24 cellular contexts compared by ENCODE assay signal in genomic region chr18:10689231-10689953, GRCh38.
"Had no signal": no experiment of that assay in that cellular context is flagged by ENCODE, and none has a peak within 500 bp of the region (broad histone marks: within the 10 kb centered on the region; RNA-seq: fewer than 3 reads in every experiment).

No MANE protein-coding gene starts in this region.

- ATAC-seq: activated CD4-positive, alpha-beta T cell treated with anti-CD3 and anti-CD28 coated beads for 36 hours; foreskin keratinocyte; right cardiac atrium had no signal

- H3K4me1 Mint-ChIP-seq: activated B cell treated with CpG ODN at 0.5 μM for 24 hours; activated CD4-positive, alpha-beta T cell treated with anti-CD3 and anti-CD28 coated beads for 36 hours; activated naive CD8-positive, alpha-beta T cell treated with anti-CD3 and anti-CD28 coated beads, Interleukin-2, amount 10 ng/mL, durations not matched to agents 7 days and 5 days; stimulated activated effector memory CD8-positive, alpha-beta T cell treated with anti-CD3 and anti-CD28 coated beads, Interleukin-12 subunit alpha, Interleukin-12 subunit beta, amount 100 ng/mL, for 72 hours had no signal

- H3K9me3 ChIP-seq: esophagus muscularis mucosa, left ventricle myocardium inferior, neutrophil, stomach, transverse colon, vagina had no signal

- DNase-seq: activated B cell treated with CpG ODN at 0.5 μM for 24 hours; activated CD4-positive, alpha-beta T cell treated with anti-CD3 and anti-CD28 coated beads for 36 hours; activated CD4-positive, alpha-beta T cell treated with anti-CD3 and anti-CD28 coated beads, Interleukin-2, amount 50 U/mL, for 48 hours; activated naive CD4-positive, alpha-beta T cell treated with anti-CD3 and anti-CD28 coated beads for 36 hours; activated naive CD8-positive, alpha-beta T cell treated with anti-CD3 and anti-CD28 coated beads, Interleukin-2, amount 10 ng/mL, durations not matched to agents 7 days and 5 days; activated T-cell treated with anti-CD3 and anti-CD28 coated beads, Interleukin-2, amount 50 U/mL, for 48 hours; amniotic stem cell; foreskin keratinocyte; kidney glomerular epithelial cell; left ventricle myocardium inferior; midbrain; right cardiac atrium; small intestine; stimulated activated CD4-positive, alpha-beta T cell treated with anti-CD3 and anti-CD28 coated beads, Interleukin-2, amount 100 ng/mL, for 24 hours; stomach; transverse colon had no signal

- H3K27ac Mint-ChIP-seq: activated B cell treated with CpG ODN at 0.5 μM for 24 hours; activated CD4-positive, alpha-beta T cell treated with anti-CD3 and anti-CD28 coated beads for 36 hours; activated naive CD4-positive, alpha-beta T cell treated with anti-CD3 and anti-CD28 coated beads for 36 hours; activated naive CD8-positive, alpha-beta T cell treated with anti-CD3 and anti-CD28 coated beads, Interleukin-2, amount 10 ng/mL, durations not matched to agents 7 days and 5 days; natural killer cell treated with Interleukin-12 subunit alpha and Interleukin-12 subunit beta and Interleukin-15 and Interleukin-18, amount 100 ng/mL, for 72 hours; stimulated activated effector memory CD8-positive, alpha-beta T cell treated with anti-CD3 and anti-CD28 coated beads, Interleukin-12 subunit alpha, Interleukin-12 subunit beta, amount 100 ng/mL, for 72 hours; T-helper 1 cell treated with Interleukin-12 subunit alpha and Interleukin-12 subunit beta and Interleukin-4 antibody, amounts not matched to agents 30 μg/mL and 1 μg/mL, for 36 hours had no signal

- H3K27me3 ChIP-seq: esophagus muscularis mucosa, foreskin keratinocyte, neutrophil, stomach, transverse colon, vagina had no signal

- H3K9me3 Mint-ChIP-seq: activated naive CD4-positive, alpha-beta T cell treated with anti-CD3 and anti-CD28 coated beads for 36 hours; activated naive CD8-positive, alpha-beta T cell treated with anti-CD3 and anti-CD28 coated beads, Interleukin-2, amount 10 ng/mL, durations not matched to agents 7 days and 5 days; T-helper 1 cell treated with Interleukin-12 subunit alpha and Interleukin-12 subunit beta and Interleukin-4 antibody, amounts not matched to agents 30 μg/mL and 1 μg/mL, for 36 hours had no signal

- H3K4me3 ChIP-seq: coronary artery, esophagus muscularis mucosa, left ventricle myocardium inferior, stomach, transverse colon, vagina had no signal

- H3K4me1 ChIP-seq: esophagus muscularis mucosa, foreskin keratinocyte, left ventricle myocardium inferior, parathyroid adenoma, stomach, transverse colon, vagina had no signal

- H2AFZ ChIP-seq: parathyroid adenoma had no signal

- H3K36me3 ChIP-seq: esophagus muscularis mucosa, left ventricle myocardium inferior, neutrophil, stomach, transverse colon, vagina had no signal

- H3K79me2 ChIP-seq: parathyroid adenoma had no signal

- H3K4me3 Mint-ChIP-seq: activated B cell treated with CpG ODN at 0.5 μM for 24 hours; activated CD4-positive, alpha-beta T cell treated with anti-CD3 and anti-CD28 coated beads for 36 hours; activated naive CD4-positive, alpha-beta T cell treated with anti-CD3 and anti-CD28 coated beads for 36 hours; activated naive CD8-positive, alpha-beta T cell treated with anti-CD3 and anti-CD28 coated beads, Interleukin-2, amount 10 ng/mL, durations not matched to agents 7 days and 5 days; natural killer cell treated with Interleukin-12 subunit alpha and Interleukin-12 subunit beta and Interleukin-15 and Interleukin-18, amount 100 ng/mL, for 72 hours; stimulated activated effector memory CD8-positive, alpha-beta T cell treated with anti-CD3 and anti-CD28 coated beads, Interleukin-12 subunit alpha, Interleukin-12 subunit beta, amount 100 ng/mL, for 72 hours; T-helper 1 cell treated with Interleukin-12 subunit alpha and Interleukin-12 subunit beta and Interleukin-4 antibody, amounts not matched to agents 30 μg/mL and 1 μg/mL, for 36 hours had no signal

- H3K27ac ChIP-seq: coronary artery, esophagus muscularis mucosa, foreskin keratinocyte, left ventricle myocardium inferior, neutrophil, parathyroid adenoma, stomach, transverse colon, vagina had no signal

- H3K9ac ChIP-seq: parathyroid adenoma had no signal

- H3K36me3 Mint-ChIP-seq: activated naive CD8-positive, alpha-beta T cell treated with anti-CD3 and anti-CD28 coated beads, Interleukin-2, amount 10 ng/mL, durations not matched to agents 7 days and 5 days; natural killer cell treated with Interleukin-12 subunit alpha and Interleukin-12 subunit beta and Interleukin-15 and Interleukin-18, amount 100 ng/mL, for 72 hours; stimulated activated effector memory CD8-positive, alpha-beta T cell treated with anti-CD3 and anti-CD28 coated beads, Interleukin-12 subunit alpha, Interleukin-12 subunit beta, amount 100 ng/mL, for 72 hours had no signal
